9 cellular contexts compared by ENCODE assay signal in genomic region chr5:132283423-132284043, GRCh38. TPM values are rescaled to one million over a fixed set of nuclear protein-coding genes. Genes with fewer than 3 reads are reported as not detected.
A peak's percentile ranks its signal among the peaks of the same experiment; 100 is the strongest.
DNase-seq lines count a peak whose midpoint lies in the region; ATAC-seq and TF ChIP-seq lines count a peak whose summit lies in the region.
"Had no signal": no experiment of that assay in that cellular context is flagged by ENCODE, and none has a peak within 500 bp of the region (broad histone marks: within the 10 kb centered on the region; RNA-seq: fewer than 3 reads in every experiment).

No MANE protein-coding gene starts in this region.

- H3K4me3 ChIP-seq in neural cell (ENCODE audit: low read length) (no peak overlapping the region), ovary (no peak overlapping the region)

- no peaks in the 10 kb centered on the region for H3F3A ChIP-seq in neural cell (ENCODE audit: insufficient read depth, low read length, poor library complexity, severe bottlenecking)

- H3K36me3 ChIP-seq in neural cell (ENCODE audit: insufficient read depth, low read length) (no peaks in the 10 kb centered on the region), ovary (no peaks in the 10 kb centered on the region)

- H3K9me3 ChIP-seq in neural cell (ENCODE audit: low read length), result no peaks in the 10 kb centered on the region
- no peaks in the 10 kb centered on the region for H3K9me3 ChIP-seq in ovary

- TF ChIP-seq POLR2A in ovary (IDR thresholded peaks at IDR 0.05), result no peak

- H3K9ac ChIP-seq in neural cell (ENCODE audit: low read length), result no peak overlapping the region

- intact Hi-C loops in ovary (cut with DNase I), result no loop called here

- TF ChIP-seq RAD21 in neural cell (conservative IDR thresholded peaks at IDR 0.05), result no peak

- H3K27me3 ChIP-seq in neural cell (ENCODE audit: insufficient read depth, low read depth, low read length), result no peaks in the 10 kb centered on the region
- no peaks in the 10 kb centered on the region for H3K27me3 ChIP-seq in ovary

- no peak overlapping the region for H3K4me2 ChIP-seq in neural cell (ENCODE audit: low read length)

- no peaks in the 10 kb centered on the region for H4K20me1 ChIP-seq in neural cell (ENCODE audit: insufficient read depth)

- H3K4me1 ChIP-seq in ovary (ENCODE audit: insufficient read depth), result no peaks in the 10 kb centered on the region

- no peaks in the 10 kb centered on the region for H3K9me2 ChIP-seq in neural cell (ENCODE audit: insufficient read depth, low read length)

- peak; percentile 64 for DNase-seq in EL
- peak; percentile 19 for DNase-seq in NCI-H446 treated with DMSO at 0.1 percent for 48 hours (lab: John Stamatoyannopoulos, UW)
- DNase-seq in dermis microvascular lymphatic vessel endothelial cell (ENCODE audit: low read depth in 2 of 2), result peak; percentile 73 to 78
- DNase-seq in NCI-H2107 (lab: John Stamatoyannopoulos, UW), result no peak
- no peak for DNase-seq in ovary
- DNase-seq: occipital lobe had no signal

- TF ChIP-seq EP300 in neural cell (conservative IDR thresholded peaks at IDR 0.05; ENCODE audit: poor library complexity, severe bottlenecking) (no peak), ovary (IDR thresholded peaks at IDR 0.05) (no peak)

- no peak for ATAC-seq in GM19328 (IDR thresholded peaks at IDR 0.05; ENCODE audit: unreplicated experiment)
- ATAC-seq in GM19035 (IDR thresholded peaks at IDR 0.05; ENCODE audit: unreplicated experiment), result no peak

- TF ChIP-seq CTCF in neural cell (IDR thresholded peaks at IDR 0.05; ENCODE audit: poor library complexity, severe bottlenecking), result peak; percentile 12
- no peak for TF ChIP-seq CTCF in ovary (IDR thresholded peaks at IDR 0.05)

- whole genome bisulfite sequencing in ovary, 3 donors, result 47 to 60% (median 48%) methylated on average over 5 of the region's 5 CpGs

- no peak overlapping the region for H2AFZ ChIP-seq in neural cell (ENCODE audit: low read depth, low read length)

- H3K27ac ChIP-seq in neural cell (ENCODE audit: low read length), result no peak overlapping the region
- no peak overlapping the region for H3K27ac ChIP-seq in ovary

- no peaks in the 10 kb centered on the region for H3K79me2 ChIP-seq in neural cell (replicated peaks; ENCODE audit: insufficient read depth, low read length)

TF ChIP-seq in neural cell, 6 proteins besides CTCF, POLR2A, EP300 and RAD21:
- TF ChIP-seq SMC3 (conservative IDR thresholded peaks at IDR 0.05; ENCODE audit: poor library complexity) (no peak), REST (IDR thresholded peaks at IDR 0.05; ENCODE audit: borderline replicate concordance) (no peak), TAF1 (IDR thresholded peaks at IDR 0.05; ENCODE audit: low read depth) (no peak), POLR2AphosphoS5 (IDR thresholded peaks at IDR 0.05) (no peak), MXI1 (conservative IDR thresholded peaks at IDR 0.05; ENCODE audit: poor library complexity, severe bottlenecking) (no peak), EZH2 (IDR thresholded peaks at IDR 0.05; ENCODE audit: borderline replicate concordance, insufficient read depth, low read length, poor library complexity, severe bottlenecking) (no peak)

RNA-seq across cellular contexts. Expression of gene SLC22A4, which starts 10.7 kb away (rescaled TPM):
- total RNA-seq in dermis microvascular lymphatic vessel endothelial cell (3.7 and 5.7 TPM in 2 replicates), ovary (1 to 10 TPM in 6 of 7 donors, under 1 TPM in 1; 0.72 to 7.7 (median 3.0) TPM)
- polyA plus RNA-seq in neural cell (1.0 and 2.0 TPM in 2 replicates), ovary (1 to 10 TPM; 1.1 to 1.7 TPM)
- 1.3 and 1.7 TPM in 2 replicates for polyA minus RNA-seq in neural cell

RNA-seq across cellular contexts. Expression of gene PDLIM4, which starts 26.0 kb away (rescaled TPM):
- total RNA-seq in dermis microvascular lymphatic vessel endothelial cell, result 20.7 and 26.7 TPM in 2 replicates
- not detected in 2 replicates for polyA plus RNA-seq in neural cell
- not detected in 2 replicates for polyA minus RNA-seq in neural cell
- total RNA-seq in ovary, result 10 to 100 TPM; 17.9 to 63.4 (median 45.4) TPM
- 10 to 100 TPM in 1 of 2 donors, 1 to 10 TPM in 1; 3.4 to 25.9 TPM for polyA plus RNA-seq in ovary

RNA-seq across cellular contexts. Expression of gene P4HA2, which starts 55.9 kb away (rescaled TPM):
- total RNA-seq in dermis microvascular lymphatic vessel endothelial cell, result 29.8 and 37.0 TPM in 2 replicates
- 1.4 and 1.8 TPM in 2 replicates for polyA plus RNA-seq in neural cell
- polyA minus RNA-seq in neural cell, result 2.2 and 2.3 TPM in 2 replicates
- total RNA-seq in ovary, result 10 to 100 TPM in 5 of 7 donors, 1 to 10 TPM in 2; 3.9 to 36.9 (median 15.4) TPM
- polyA plus RNA-seq in ovary, result 10 to 100 TPM in 1 of 2 donors, 1 to 10 TPM in 1; 4.6 to 25.8 TPM

Comparison
In these comparisons a context has a peak if more than half of its experiments do, and no peak if none do; other contexts are left out.
1. DNase-seq: peak in EL (single experiment), NCI-H446 treated with DMSO at 0.1 percent for 48 hours (single experiment) and dermis microvascular lymphatic vessel endothelial cell (2 of 2); none in NCI-H2107 (single experiment) and ovary (0 of 5).